Comparison of ENCODE assay signal across 1 cellular context in the genomic region with DNA sequence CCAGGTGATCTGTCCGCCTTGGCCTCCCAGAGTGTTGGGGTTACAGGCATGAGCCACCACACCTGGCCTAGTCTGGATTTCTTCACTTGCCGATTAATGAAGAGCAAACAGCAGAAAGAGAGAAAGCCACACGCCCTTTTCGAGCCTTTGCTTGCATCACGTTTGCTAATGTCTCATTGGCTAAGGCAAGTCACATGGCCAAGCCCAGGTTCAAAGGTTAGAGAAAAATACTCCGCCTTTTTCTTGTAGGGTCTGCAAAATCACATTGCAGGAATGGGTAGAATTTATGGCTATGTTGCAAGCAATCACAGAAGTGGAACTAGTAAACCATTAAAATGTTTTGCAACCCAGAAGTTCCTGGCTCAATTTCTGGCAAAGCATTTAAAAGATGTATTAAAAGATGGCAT.
TF ChIP-seq lines count a peak whose summit lies in the region.

No MANE protein-coding gene starts in this region.

TF ChIP-seq in K562, 482 proteins besides CTCF, POLR2A, EP300 and RAD21 (continued from another document):
- TF ChIP-seq, protein P1, sequence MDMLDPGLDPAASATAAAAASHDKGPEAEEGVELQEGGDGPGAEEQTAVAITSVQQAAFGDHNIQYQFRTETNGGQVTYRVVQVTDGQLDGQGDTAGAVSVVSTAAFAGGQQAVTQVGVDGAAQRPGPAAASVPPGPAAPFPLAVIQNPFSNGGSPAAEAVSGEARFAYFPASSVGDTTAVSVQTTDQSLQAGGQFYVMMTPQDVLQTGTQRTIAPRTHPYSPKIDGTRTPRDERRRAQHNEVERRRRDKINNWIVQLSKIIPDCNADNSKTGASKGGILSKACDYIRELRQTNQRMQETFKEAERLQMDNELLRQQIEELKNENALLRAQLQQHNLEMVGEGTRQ (CRISPR knock-in tag; IDR thresholded peaks at IDR 0.05), result peak; percentile 92
- TF ChIP-seq NBN (IDR thresholded peaks at IDR 0.05; ENCODE audit: low read depth), result no peak
- TF ChIP-seq, protein P2, sequence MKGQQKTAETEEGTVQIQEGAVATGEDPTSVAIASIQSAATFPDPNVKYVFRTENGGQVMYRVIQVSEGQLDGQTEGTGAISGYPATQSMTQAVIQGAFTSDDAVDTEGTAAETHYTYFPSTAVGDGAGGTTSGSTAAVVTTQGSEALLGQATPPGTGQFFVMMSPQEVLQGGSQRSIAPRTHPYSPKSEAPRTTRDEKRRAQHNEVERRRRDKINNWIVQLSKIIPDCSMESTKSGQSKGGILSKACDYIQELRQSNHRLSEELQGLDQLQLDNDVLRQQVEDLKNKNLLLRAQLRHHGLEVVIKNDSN (CRISPR knock-in tag; IDR thresholded peaks at IDR 0.05), result peak; percentile 90
- TF ChIP-seq RAD51 (IDR thresholded peaks at IDR 0.05; ENCODE audit: borderline replicate concordance, low read depth), result peak; percentile 84
- TF ChIP-seq SREBF1 (IDR thresholded peaks at IDR 0.05; ENCODE audit: borderline replicate concordance, low read depth, low read length), result no peak
- peak; percentile 87 for TF ChIP-seq NR2C1 (IDR thresholded peaks at IDR 0.05)
- peak; percentile 89 for TF ChIP-seq NR2C1 (tag; IDR thresholded peaks at IDR 0.05)
- peak; percentile 37 for TF ChIP-seq RBM25 (IDR thresholded peaks at IDR 0.05; ENCODE audit: low read depth, low read length, severe bottlenecking)
- no peak for TF ChIP-seq POLR3A (IDR thresholded peaks at IDR 0.05; ENCODE audit: borderline replicate concordance, extremely low read depth, insufficient read depth, insufficient read length)
- TF ChIP-seq, protein P3, sequence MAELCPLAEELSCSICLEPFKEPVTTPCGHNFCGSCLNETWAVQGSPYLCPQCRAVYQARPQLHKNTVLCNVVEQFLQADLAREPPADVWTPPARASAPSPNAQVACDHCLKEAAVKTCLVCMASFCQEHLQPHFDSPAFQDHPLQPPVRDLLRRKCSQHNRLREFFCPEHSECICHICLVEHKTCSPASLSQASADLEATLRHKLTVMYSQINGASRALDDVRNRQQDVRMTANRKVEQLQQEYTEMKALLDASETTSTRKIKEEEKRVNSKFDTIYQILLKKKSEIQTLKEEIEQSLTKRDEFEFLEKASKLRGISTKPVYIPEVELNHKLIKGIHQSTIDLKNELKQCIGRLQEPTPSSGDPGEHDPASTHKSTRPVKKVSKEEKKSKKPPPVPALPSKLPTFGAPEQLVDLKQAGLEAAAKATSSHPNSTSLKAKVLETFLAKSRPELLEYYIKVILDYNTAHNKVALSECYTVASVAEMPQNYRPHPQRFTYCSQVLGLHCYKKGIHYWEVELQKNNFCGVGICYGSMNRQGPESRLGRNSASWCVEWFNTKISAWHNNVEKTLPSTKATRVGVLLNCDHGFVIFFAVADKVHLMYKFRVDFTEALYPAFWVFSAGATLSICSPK (IDR thresholded peaks at IDR 0.05; ENCODE audit: borderline replicate concordance), result no peak
- peak; percentile 64; the same call in 1 of the 2 replicates for TF ChIP-seq NR2C2 (CRISPR knock-in tag; IDR thresholded peaks at IDR 0.05)
- TF ChIP-seq NR2C2 (tag; IDR thresholded peaks at IDR 0.05), result peak; percentile 78
- 0 out of 2 replicates have a peak, but pooled peaks have one; percentile 15 for TF ChIP-seq CEBPG (CRISPR knock-in tag; IDR thresholded peaks at IDR 0.05)
- TF ChIP-seq CEBPG (tag; conservative IDR thresholded peaks at IDR 0.05 in 1 of 2, IDR thresholded peaks at IDR 0.05 in 1 of 2), result no peak
- TF ChIP-seq ATF1 (CRISPR knock-in tag; IDR thresholded peaks at IDR 0.05), result no peak
- 0 out of 2 replicates have a peak, but pooled peaks have one; percentile 10 for TF ChIP-seq ATF1 (tag; IDR thresholded peaks at IDR 0.05)
- TF ChIP-seq SMC3 (conservative IDR thresholded peaks at IDR 0.05; ENCODE audit: insufficient read depth, low read depth, low read length), result no peak
- TF ChIP-seq, protein P4, sequence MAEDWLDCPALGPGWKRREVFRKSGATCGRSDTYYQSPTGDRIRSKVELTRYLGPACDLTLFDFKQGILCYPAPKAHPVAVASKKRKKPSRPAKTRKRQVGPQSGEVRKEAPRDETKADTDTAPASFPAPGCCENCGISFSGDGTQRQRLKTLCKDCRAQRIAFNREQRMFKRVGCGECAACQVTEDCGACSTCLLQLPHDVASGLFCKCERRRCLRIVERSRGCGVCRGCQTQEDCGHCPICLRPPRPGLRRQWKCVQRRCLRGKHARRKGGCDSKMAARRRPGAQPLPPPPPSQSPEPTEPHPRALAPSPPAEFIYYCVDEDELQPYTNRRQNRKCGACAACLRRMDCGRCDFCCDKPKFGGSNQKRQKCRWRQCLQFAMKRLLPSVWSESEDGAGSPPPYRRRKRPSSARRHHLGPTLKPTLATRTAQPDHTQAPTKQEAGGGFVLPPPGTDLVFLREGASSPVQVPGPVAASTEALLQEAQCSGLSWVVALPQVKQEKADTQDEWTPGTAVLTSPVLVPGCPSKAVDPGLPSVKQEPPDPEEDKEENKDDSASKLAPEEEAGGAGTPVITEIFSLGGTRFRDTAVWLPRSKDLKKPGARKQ (CRISPR knock-in tag; IDR thresholded peaks at IDR 0.05), result no peak
- peak; percentile 63; the same call in 1 of the 2 replicates for TF ChIP-seq CEBPB (tag; IDR thresholded peaks at IDR 0.05)
